In the genomic region with DNA sequence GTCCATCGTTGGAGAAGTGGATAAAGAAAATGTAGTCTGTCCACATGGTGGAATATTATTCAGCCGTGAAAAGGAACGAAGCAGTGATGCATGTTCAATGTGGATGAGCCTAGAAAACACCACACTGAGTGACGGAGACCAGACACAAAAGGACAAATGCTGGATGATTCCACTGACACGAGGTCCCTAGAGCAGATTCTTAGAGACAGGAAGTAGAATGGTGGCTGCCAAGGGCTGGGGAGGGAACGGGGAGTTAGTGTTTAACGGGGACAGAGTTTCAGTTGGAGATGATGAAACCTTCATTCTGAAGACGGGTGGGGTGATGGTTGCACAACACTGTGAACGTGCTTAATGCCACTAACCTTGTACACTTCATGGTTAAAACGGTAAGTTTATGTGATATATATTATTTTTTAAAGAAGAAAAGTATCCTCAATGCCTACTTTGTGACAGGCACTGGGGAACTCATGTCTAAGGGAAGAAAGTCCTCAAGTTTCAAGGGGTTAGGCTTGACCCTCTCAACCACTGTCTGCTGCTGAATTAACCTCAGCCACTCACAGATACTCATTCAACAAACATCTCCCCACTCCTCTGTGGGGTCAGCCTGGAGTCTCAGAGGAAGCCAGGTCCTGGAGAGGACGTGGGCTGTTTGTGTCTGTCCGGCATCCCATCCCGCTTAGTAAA, we compare ENCODE assay signal across 1 cellular context.
TF ChIP-seq lines count a peak whose summit lies in the region.

No MANE protein-coding gene starts in this region.

TF ChIP-seq in GM23338, 12 proteins besides CTCF, POLR2A, EP300 and RAD21 (continued from another document):
- TF ChIP-seq, protein P1, sequence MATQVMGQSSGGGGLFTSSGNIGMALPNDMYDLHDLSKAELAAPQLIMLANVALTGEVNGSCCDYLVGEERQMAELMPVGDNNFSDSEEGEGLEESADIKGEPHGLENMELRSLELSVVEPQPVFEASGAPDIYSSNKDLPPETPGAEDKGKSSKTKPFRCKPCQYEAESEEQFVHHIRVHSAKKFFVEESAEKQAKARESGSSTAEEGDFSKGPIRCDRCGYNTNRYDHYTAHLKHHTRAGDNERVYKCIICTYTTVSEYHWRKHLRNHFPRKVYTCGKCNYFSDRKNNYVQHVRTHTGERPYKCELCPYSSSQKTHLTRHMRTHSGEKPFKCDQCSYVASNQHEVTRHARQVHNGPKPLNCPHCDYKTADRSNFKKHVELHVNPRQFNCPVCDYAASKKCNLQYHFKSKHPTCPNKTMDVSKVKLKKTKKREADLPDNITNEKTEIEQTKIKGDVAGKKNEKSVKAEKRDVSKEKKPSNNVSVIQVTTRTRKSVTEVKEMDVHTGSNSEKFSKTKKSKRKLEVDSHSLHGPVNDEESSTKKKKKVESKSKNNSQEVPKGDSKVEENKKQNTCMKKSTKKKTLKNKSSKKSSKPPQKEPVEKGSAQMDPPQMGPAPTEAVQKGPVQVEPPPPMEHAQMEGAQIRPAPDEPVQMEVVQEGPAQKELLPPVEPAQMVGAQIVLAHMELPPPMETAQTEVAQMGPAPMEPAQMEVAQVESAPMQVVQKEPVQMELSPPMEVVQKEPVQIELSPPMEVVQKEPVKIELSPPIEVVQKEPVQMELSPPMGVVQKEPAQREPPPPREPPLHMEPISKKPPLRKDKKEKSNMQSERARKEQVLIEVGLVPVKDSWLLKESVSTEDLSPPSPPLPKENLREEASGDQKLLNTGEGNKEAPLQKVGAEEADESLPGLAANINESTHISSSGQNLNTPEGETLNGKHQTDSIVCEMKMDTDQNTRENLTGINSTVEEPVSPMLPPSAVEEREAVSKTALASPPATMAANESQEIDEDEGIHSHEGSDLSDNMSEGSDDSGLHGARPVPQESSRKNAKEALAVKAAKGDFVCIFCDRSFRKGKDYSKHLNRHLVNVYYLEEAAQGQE (IDR thresholded peaks at IDR 0.05; ENCODE audit: unreplicated experiment) = no peak
- TF ChIP-seq, protein P2, sequence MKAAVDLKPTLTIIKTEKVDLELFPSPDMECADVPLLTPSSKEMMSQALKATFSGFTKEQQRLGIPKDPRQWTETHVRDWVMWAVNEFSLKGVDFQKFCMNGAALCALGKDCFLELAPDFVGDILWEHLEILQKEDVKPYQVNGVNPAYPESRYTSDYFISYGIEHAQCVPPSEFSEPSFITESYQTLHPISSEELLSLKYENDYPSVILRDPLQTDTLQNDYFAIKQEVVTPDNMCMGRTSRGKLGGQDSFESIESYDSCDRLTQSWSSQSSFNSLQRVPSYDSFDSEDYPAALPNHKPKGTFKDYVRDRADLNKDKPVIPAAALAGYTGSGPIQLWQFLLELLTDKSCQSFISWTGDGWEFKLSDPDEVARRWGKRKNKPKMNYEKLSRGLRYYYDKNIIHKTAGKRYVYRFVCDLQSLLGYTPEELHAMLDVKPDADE (IDR thresholded peaks at IDR 0.05) = no peak
- no peak for TF ChIP-seq JUNB (IDR thresholded peaks at IDR 0.05; ENCODE audit: unreplicated experiment)
- no peak for TF ChIP-seq STAT1 (IDR thresholded peaks at IDR 0.05; ENCODE audit: unreplicated experiment)
- TF ChIP-seq, protein P3, sequence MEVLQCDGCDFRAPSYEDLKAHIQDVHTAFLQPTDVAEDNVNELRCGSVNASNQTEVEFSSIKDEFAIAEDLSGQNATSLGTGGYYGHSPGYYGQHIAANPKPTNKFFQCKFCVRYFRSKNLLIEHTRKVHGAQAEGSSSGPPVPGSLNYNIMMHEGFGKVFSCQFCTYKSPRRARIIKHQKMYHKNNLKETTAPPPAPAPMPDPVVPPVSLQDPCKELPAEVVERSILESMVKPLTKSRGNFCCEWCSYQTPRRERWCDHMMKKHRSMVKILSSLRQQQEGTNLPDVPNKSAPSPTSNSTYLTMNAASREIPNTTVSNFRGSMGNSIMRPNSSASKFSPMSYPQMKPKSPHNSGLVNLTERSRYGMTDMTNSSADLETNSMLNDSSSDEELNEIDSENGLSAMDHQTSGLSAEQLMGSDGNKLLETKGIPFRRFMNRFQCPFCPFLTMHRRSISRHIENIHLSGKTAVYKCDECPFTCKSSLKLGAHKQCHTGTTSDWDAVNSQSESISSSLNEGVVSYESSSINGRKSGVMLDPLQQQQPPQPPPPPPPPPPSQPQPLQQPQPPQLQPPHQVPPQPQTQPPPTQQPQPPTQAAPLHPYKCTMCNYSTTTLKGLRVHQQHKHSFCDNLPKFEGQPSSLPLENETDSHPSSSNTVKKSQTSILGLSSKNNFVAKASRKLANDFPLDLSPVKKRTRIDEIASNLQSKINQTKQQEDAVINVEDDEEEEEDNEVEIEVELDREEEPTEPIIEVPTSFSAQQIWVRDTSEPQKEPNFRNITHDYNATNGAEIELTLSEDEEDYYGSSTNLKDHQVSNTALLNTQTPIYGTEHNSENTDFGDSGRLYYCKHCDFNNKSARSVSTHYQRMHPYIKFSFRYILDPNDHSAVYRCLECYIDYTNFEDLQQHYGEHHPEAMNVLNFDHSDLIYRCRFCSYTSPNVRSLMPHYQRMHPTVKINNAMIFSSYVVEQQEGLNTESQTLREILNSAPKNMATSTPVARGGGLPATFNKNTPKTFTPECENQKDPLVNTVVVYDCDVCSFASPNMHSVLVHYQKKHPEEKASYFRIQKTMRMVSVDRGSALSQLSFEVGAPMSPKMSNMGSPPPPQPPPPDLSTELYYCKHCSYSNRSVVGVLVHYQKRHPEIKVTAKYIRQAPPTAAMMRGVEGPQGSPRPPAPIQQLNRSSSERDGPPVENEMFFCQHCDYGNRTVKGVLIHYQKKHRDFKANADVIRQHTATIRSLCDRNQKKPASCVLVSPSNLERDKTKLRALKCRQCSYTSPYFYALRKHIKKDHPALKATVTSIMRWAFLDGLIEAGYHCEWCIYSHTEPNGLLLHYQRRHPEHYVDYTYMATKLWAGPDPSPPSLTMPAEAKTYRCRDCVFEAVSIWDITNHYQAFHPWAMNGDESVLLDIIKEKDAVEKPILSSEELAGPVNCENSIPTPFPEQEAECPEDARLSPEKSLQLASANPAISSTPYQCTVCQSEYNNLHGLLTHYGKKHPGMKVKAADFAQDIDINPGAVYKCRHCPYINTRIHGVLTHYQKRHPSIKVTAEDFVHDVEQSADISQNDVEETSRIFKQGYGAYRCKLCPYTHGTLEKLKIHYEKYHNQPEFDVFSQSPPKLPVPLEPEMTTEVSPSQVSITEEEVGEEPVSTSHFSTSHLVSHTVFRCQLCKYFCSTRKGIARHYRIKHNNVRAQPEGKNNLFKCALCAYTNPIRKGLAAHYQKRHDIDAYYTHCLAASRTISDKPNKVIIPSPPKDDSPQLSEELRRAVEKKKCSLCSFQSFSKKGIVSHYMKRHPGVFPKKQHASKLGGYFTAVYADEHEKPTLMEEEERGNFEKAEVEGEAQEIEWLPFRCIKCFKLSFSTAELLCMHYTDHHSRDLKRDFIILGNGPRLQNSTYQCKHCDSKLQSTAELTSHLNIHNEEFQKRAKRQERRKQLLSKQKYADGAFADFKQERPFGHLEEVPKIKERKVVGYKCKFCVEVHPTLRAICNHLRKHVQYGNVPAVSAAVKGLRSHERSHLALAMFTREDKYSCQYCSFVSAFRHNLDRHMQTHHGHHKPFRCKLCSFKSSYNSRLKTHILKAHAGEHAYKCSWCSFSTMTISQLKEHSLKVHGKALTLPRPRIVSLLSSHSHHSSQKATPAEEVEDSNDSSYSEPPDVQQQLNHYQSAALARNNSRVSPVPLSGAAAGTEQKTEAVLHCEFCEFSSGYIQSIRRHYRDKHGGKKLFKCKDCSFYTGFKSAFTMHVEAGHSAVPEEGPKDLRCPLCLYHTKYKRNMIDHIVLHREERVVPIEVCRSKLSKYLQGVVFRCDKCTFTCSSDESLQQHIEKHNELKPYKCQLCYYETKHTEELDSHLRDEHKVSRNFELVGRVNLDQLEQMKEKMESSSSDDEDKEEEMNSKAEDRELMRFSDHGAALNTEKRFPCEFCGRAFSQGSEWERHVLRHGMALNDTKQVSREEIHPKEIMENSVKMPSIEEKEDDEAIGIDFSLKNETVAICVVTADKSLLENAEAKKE (CRISPR knock-in tag; IDR thresholded peaks at IDR 0.05) = no peak
- no peak for TF ChIP-seq ZNF331 (CRISPR knock-in tag; IDR thresholded peaks at IDR 0.05; ENCODE audit: low read depth)
- no peak for TF ChIP-seq POLR2AphosphoS5 (IDR thresholded peaks at IDR 0.05; ENCODE audit: low read depth)
